ENCODE assay signal across 1 cellular context in genomic region chr2:218659258-218659987, GRCh38.
TF ChIP-seq lines count a peak whose summit lies in the region.

A gene with protein sequence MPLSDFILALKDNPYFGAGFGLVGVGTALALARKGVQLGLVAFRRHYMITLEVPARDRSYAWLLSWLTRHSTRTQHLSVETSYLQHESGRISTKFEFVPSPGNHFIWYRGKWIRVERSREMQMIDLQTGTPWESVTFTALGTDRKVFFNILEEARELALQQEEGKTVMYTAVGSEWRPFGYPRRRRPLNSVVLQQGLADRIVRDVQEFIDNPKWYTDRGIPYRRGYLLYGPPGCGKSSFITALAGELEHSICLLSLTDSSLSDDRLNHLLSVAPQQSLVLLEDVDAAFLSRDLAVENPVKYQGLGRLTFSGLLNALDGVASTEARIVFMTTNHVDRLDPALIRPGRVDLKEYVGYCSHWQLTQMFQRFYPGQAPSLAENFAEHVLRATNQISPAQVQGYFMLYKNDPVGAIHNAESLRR (plus strand): TSS chr2:218659683. CDS start chr2:218660988, 1,305 bp downstream.
TSS of gene ZNF142 (minus strand) at chr2:218659623. CDS start at chr2:218656429, 3,194 bp downstream.

TF ChIP-seq in WTC11, 78 proteins besides CTCF, POLR2A, EP300 and RAD21 (continued from another document):
- no peak for TF ChIP-seq PREB (CRISPR knock-in tag; IDR thresholded peaks at IDR 0.05; ENCODE audit: borderline replicate concordance)
- TF ChIP-seq ZNF396 (CRISPR knock-in tag; IDR thresholded peaks at IDR 0.05; ENCODE audit: borderline replicate concordance): no peak
- peak; percentile 54; the same call in 1 of the 2 replicates for TF ChIP-seq ZNF232 (CRISPR knock-in tag; IDR thresholded peaks at IDR 0.05)
- TF ChIP-seq TEAD1 (CRISPR knock-in tag; IDR thresholded peaks at IDR 0.05): 0 out of 2 replicates have a peak, but pooled peaks have one; percentile 20
- no peak for TF ChIP-seq ZNF423 (CRISPR knock-in tag; IDR thresholded peaks at IDR 0.05)
- no peak for TF ChIP-seq SMAD3 (CRISPR knock-in tag; IDR thresholded peaks at IDR 0.05; ENCODE audit: borderline replicate concordance)
- TF ChIP-seq GABPB1 (CRISPR knock-in tag; IDR thresholded peaks at IDR 0.05): peak; percentile 72
- peak; percentile 59; the same call in 1 of the 2 replicates for TF ChIP-seq ESRRA (CRISPR knock-in tag; IDR thresholded peaks at IDR 0.05; ENCODE audit: borderline replicate concordance)
- TF ChIP-seq MYBL2 (CRISPR knock-in tag; IDR thresholded peaks at IDR 0.05): peak; percentile 41; the same call in 1 of the 2 replicates
